In genomic region chr5:36606437-36607113, GRCh38 we compare ENCODE assay signal across 8 cellular contexts. TPM values are rescaled to one million over a fixed set of nuclear protein-coding genes. Genes with fewer than 3 reads are reported as not detected.
DNase-seq lines count a peak whose midpoint lies in the region; ATAC-seq, FAIRE-seq and TF ChIP-seq lines count a peak whose summit lies in the region.

SLC1A3 (plus strand) TSS chr5:36606606; CDS start chr5:36608424, 1,818 bp downstream.

- peak within 1 kb of the TSS; percentile 80 for H3K4me2 ChIP-seq in skeletal muscle satellite cell (ENCODE audit: low read length)

- no peak within 1 kb of the TSS for H3K27ac Mint-ChIP-seq in CD4-positive, alpha-beta memory T cell

- no peak for TF ChIP-seq CTCF in Peyer's patch (IDR thresholded peaks at IDR 0.05)

- in situ Hi-C loops in T47D (cut with HindIII; ENCODE audit: low pct_unique_long_range_greater_than_20kb, low sequenced_read_pairs): no loop called here

- peaks cover 14% of the 10 kb centered on the region for H3K4me1 ChIP-seq in CD4-positive, alpha-beta memory T cell (ENCODE audit: insufficient read depth, low read length)
- H3K4me1 ChIP-seq in Peyer's patch: no peaks in the 10 kb centered on the region
- peaks cover 14% of the 10 kb centered on the region for H3K4me1 ChIP-seq in skeletal muscle satellite cell (ENCODE audit: control insufficient read depth, insufficient read depth, low read length)

- H3K36me3 Mint-ChIP-seq in CD4-positive, alpha-beta memory T cell: no peaks in the 10 kb centered on the region

- FAIRE-seq in GM19239 (lab: Jason Lieb, UNC): peak; percentile 86

- H3K4me3 Mint-ChIP-seq in CD4-positive, alpha-beta memory T cell: peak within 1 kb of the TSS; percentile 47 to 84 (median 64)

- intact Hi-C loops in CD4-positive, alpha-beta memory T cell (cut with micrococcal nuclease): no loop called here

- H3K27ac ChIP-seq in CD4-positive, alpha-beta memory T cell (ENCODE audit: low read depth, low read length): no peak within 1 kb of the TSS
- H3K27ac ChIP-seq in Peyer's patch: no peak within 1 kb of the TSS

- no peaks in the 10 kb centered on the region for H3K36me3 ChIP-seq in CD4-positive, alpha-beta memory T cell (ENCODE audit: insufficient read depth, low read length)
- H3K36me3 ChIP-seq in Peyer's patch (no peaks in the 10 kb centered on the region), skeletal muscle satellite cell (ENCODE audit: insufficient read depth, low read length) (no peaks in the 10 kb centered on the region)

- POLR2A ChIA-PET in CD4-positive, alpha-beta memory T cell (lab: Charles Lee; ENCODE audit: partially characterized antibody): no interaction called here

- H3K9me3 ChIP-seq in CD4-positive, alpha-beta memory T cell (ENCODE audit: control insufficient read depth in 1 of 2, low read length in 2 of 2): no peaks in the 10 kb centered on the region
- H3K9me3 ChIP-seq in Peyer's patch (no peaks in the 10 kb centered on the region), skeletal muscle satellite cell (replicated peaks; ENCODE audit: low read length) (no peaks in the 10 kb centered on the region)

- H3K27me3 ChIP-seq in CD4-positive, alpha-beta memory T cell (ENCODE audit: insufficient read depth, low read length): peaks cover 9% of the 10 kb centered on the region
- H3K27me3 ChIP-seq in Peyer's patch (no peaks in the 10 kb centered on the region), skeletal muscle satellite cell (ENCODE audit: control insufficient read depth, insufficient read depth, low read length) (no peaks in the 10 kb centered on the region)

- peak; percentile 85 for ATAC-seq in HG03196 (IDR thresholded peaks at IDR 0.05; ENCODE audit: unreplicated experiment)

- TF ChIP-seq POLR2A in Peyer's patch (IDR thresholded peaks at IDR 0.05): no peak

- H3K4me3 ChIP-seq in CD4-positive, alpha-beta memory T cell (ENCODE audit: low read length in 2 of 2): no peak within 1 kb of the TSS
- H3K4me3 ChIP-seq in Peyer's patch: peak within 1 kb of the TSS; percentile 11 to 49 (median 34)
- peak within 1 kb of the TSS; percentile 73 for H3K4me3 ChIP-seq in skeletal muscle satellite cell (ENCODE audit: low read length)

- peak in 1 of 5 donors; percentile 2 for DNase-seq in CD4-positive, alpha-beta memory T cell
- DNase-seq in GM19239 (ENCODE audit: insufficient read length, low spot score) (peak; percentile 16), Peyer's patch (peak in 2 of 3 donors; percentile 50), T47D (ENCODE audit: low read depth in 1 of 2, low spot score in 1 of 2) (peak; percentile 40 to 59), iPS-NIHi7 (ENCODE audit: extremely low spot score) (peak; percentile 72), NCI-H187 treated with DMSO at 0.1 percent for 48 hours (lab: John Stamatoyannopoulos, UW) (no peak)

- H3K9me3 Mint-ChIP-seq in CD4-positive, alpha-beta memory T cell: no peaks in the 10 kb centered on the region

- H3K27me3 Mint-ChIP-seq in CD4-positive, alpha-beta memory T cell: peaks cover 33% of the 10 kb centered on the region in 2 donors

- CTCF ChIA-PET in CD4-positive, alpha-beta memory T cell (lab: Charles Lee; ENCODE audit: partially characterized antibody): no interaction called here

- peaks cover 9 to 18% (median 15%) of the 10 kb centered on the region in 4 donors for H3K4me1 Mint-ChIP-seq in CD4-positive, alpha-beta memory T cell

- H3K9ac ChIP-seq in skeletal muscle satellite cell (ENCODE audit: low read depth, low read length): peak within 1 kb of the TSS; percentile 73

RNA-seq across cellular contexts. Expression of gene SLC1A3, which starts in this region (rescaled TPM):
- 1 to 10 TPM; 1.3 to 2.3 TPM for total RNA-seq in CD4-positive, alpha-beta memory T cell
- not detected for polyA plus RNA-seq in CD4-positive, alpha-beta memory T cell
- total RNA-seq in Peyer's patch: 1 to 10 TPM in 3 of 4 donors, under 1 TPM in 1; 0.95 to 7.4 (median 3.0) TPM
- 7.4 TPM in 2 replicates for total RNA-seq in skeletal muscle satellite cell (2012; rRNA removed)

Comparison
In these comparisons a context has a peak if more than half of its experiments do, and no peak if none do; other contexts are left out.
1. H3K4me3 ChIP-seq: peak in Peyer's patch (4 of 4) and skeletal muscle satellite cell (single experiment); none in CD4-positive, alpha-beta memory T cell (0 of 2).